Comparison of ENCODE assay signal across 1 cellular context in the genomic region with DNA sequence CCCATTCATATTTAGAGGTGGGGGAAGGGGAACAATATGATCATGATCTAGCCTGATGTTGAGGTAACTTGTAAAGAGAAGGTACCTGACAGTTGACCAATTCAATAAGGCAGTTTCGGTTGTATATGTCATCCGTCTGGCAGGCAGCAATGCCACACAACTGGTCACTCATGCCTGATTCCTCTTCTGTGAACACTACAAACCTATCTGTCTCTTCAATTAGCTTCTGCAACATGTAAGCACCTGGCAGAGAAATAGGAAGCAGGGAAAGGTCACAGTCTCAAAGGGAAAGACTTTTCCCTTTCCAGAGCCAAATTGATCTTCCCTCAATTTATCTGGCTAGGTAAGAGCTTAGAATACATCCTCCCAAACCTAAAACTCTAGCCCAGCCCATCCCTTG.
TF ChIP-seq lines count a peak whose summit lies in the region.

No MANE protein-coding gene starts in this region.

TF ChIP-seq in GM12878, 131 proteins besides CTCF, POLR2A, EP300 and RAD21:
- TF ChIP-seq, protein P1, sequence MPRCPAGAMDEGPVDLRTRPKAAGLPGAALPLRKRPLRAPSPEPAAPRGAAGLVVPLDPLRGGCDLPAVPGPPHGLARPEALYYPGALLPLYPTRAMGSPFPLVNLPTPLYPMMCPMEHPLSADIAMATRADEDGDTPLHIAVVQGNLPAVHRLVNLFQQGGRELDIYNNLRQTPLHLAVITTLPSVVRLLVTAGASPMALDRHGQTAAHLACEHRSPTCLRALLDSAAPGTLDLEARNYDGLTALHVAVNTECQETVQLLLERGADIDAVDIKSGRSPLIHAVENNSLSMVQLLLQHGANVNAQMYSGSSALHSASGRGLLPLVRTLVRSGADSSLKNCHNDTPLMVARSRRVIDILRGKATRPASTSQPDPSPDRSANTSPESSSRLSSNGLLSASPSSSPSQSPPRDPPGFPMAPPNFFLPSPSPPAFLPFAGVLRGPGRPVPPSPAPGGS (IDR thresholded peaks at IDR 0.05; ENCODE audit: borderline replicate concordance, insufficient read depth, low read depth, low read length, poor library complexity, severe bottlenecking): no peak
